In genomic region chr10:28763471-28763870, GRCh38 we compare ENCODE assay signal across 18 cellular contexts.
"Had no signal": no experiment of that assay in that cellular context is flagged by ENCODE, and none has a peak within 500 bp of the region (broad histone marks: within the 10 kb centered on the region; RNA-seq: fewer than 3 reads in every experiment).

No MANE protein-coding gene starts in this region.

- H3K9me3 Mint-ChIP-seq: activated naive CD4-positive, alpha-beta T cell treated with anti-CD3 and anti-CD28 coated beads, Interleukin-2, amount 50 U/mL, for 72 hours; effector memory CD8-positive, alpha-beta T cell; T-helper 2 cell treated with Interferon-gamma antibody and Interleukin-4, amounts not matched to agents 5 μg/mL and 100 μg/mL, for 36 hours had no signal

- H3K9ac ChIP-seq: SK-N-SH had no signal

- H3K27ac Mint-ChIP-seq: activated naive CD4-positive, alpha-beta T cell treated with anti-CD3 and anti-CD28 coated beads, Interleukin-2, amount 50 U/mL, for 72 hours; effector memory CD8-positive, alpha-beta T cell; T-helper 2 cell treated with Interferon-gamma antibody and Interleukin-4, amounts not matched to agents 5 μg/mL and 100 μg/mL, for 36 hours had no signal

- H3K4me3 ChIP-seq: adrenal gland, cardiac muscle cell, left lung, thyroid gland had no signal

- H3K4me3 Mint-ChIP-seq: effector memory CD8-positive, alpha-beta T cell; T-helper 2 cell treated with Interferon-gamma antibody and Interleukin-4, amounts not matched to agents 5 μg/mL and 100 μg/mL, for 36 hours had no signal

- H3K36me3 Mint-ChIP-seq: activated naive CD4-positive, alpha-beta T cell treated with anti-CD3 and anti-CD28 coated beads, Interleukin-2, amount 50 U/mL, for 72 hours had no signal

- DNase-seq: activated CD4-positive, alpha-beta T cell treated with anti-CD3 and anti-CD28 coated beads, Interleukin-2, amount 50 U/mL, for 1 hour; activated CD4-positive, CD25-positive, alpha-beta regulatory T cell; activated CD8-positive, alpha-beta memory T cell treated with anti-CD3 and anti-CD28 coated beads for 24 hours; activated CD8-positive, alpha-beta memory T cell treated with anti-CD3 and anti-CD28 coated beads, Interleukin-2, amount 50 U/mL, for 48 hours; activated effector memory CD4-positive, alpha-beta T cell treated with anti-CD3 and anti-CD28 coated beads, Interleukin-2, amount 50 U/mL, for 16 hours; activated T-cell treated with anti-CD3 and anti-CD28 coated beads, Interleukin-2, amount 50 U/mL, for 48 hours; adrenal gland; effector memory CD8-positive, alpha-beta T cell; foreskin keratinocyte; hypothalamus; left lung; nucleus accumbens; SK-N-SH; stimulated activated naive CD4-positive, alpha-beta T cell; thyroid gland had no signal

- H3K27me3 ChIP-seq: adrenal gland, cardiac muscle cell, thyroid gland had no signal

- H3K27ac ChIP-seq: adrenal gland, cardiac muscle cell, foreskin keratinocyte, left lung, thyroid gland had no signal

- H3K4me1 ChIP-seq: adrenal gland, foreskin keratinocyte, thyroid gland had no signal

- H3K9me3 ChIP-seq: adrenal gland, left lung, SK-N-SH, thyroid gland had no signal

- H3K36me3 ChIP-seq: adrenal gland, cardiac muscle cell, left lung, thyroid gland had no signal

- ATAC-seq: activated naive CD4-positive, alpha-beta T cell treated with anti-CD3 and anti-CD28 coated beads, Interleukin-2, amount 50 U/mL, for 72 hours; effector memory CD8-positive, alpha-beta T cell; foreskin keratinocyte; left lung had no signal
